Comparison of ENCODE assay signal across 1 cellular context in genomic region chr2:53668624-53669026, GRCh38.
TF ChIP-seq lines count a peak whose summit lies in the region.

No MANE protein-coding gene starts in this region.

TF ChIP-seq in K562, 482 proteins besides CTCF, POLR2A, EP300 and RAD21 (continued from another document):
- TF ChIP-seq ZBTB2 (IDR thresholded peaks at IDR 0.05) (peak; percentile 53; the same call in 1 of the 2 replicates), ETV6 (IDR thresholded peaks at IDR 0.05; ENCODE audit: borderline replicate concordance in 1 of 2, low read depth in 2 of 2, low read length in 1 of 2) (no peak), ETV6 (CRISPR knock-in tag; IDR thresholded peaks at IDR 0.05; ENCODE audit: borderline replicate concordance) (no peak), FOXA1 (IDR thresholded peaks at IDR 0.05; ENCODE audit: borderline replicate concordance) (no peak), PTBP1 (IDR thresholded peaks at IDR 0.05; ENCODE audit: low read depth, low read length) (no peak), NFE2 (IDR thresholded peaks at IDR 0.05; ENCODE audit: low read depth) (peak; percentile 80), EGR1 (conservative IDR thresholded peaks at IDR 0.05) (peak; percentile 94), ZNF695 (CRISPR knock-in tag; IDR thresholded peaks at IDR 0.05) (no peak), ATF7 (IDR thresholded peaks at IDR 0.05) (peak; percentile 99), CEBPB (tag; IDR thresholded peaks at IDR 0.05) (peak; percentile 82), ZNF76 (CRISPR knock-in tag; IDR thresholded peaks at IDR 0.05; ENCODE audit: borderline replicate concordance) (no peak), YY1 (IDR thresholded peaks at IDR 0.05; ENCODE audit: borderline replicate concordance in 1 of 3, control insufficient read depth in 1 of 3, extremely low read depth in 1 of 3, insufficient read depth in 3 of 3, insufficient read length in 1 of 3, insufficient replicate concordance in 2 of 3, low read depth in 1 of 3, low read length in 2 of 3) (peak in 1 of 3 experiments; percentile 11), ZNF707 (CRISPR knock-in tag; conservative IDR thresholded peaks at IDR 0.05) (no peak), NCOA1 (IDR thresholded peaks at IDR 0.05; ENCODE audit: low read depth) (peak; percentile 93), TOE1 (IDR thresholded peaks at IDR 0.05; ENCODE audit: borderline replicate concordance) (peak; percentile 21; the same call in 1 of the 2 replicates), TOE1 (CRISPR knock-in tag; IDR thresholded peaks at IDR 0.05; ENCODE audit: borderline replicate concordance, low read depth) (no peak), PHF8 (IDR thresholded peaks at IDR 0.05; ENCODE audit: borderline replicate concordance, low read length) (no peak), TAF15 (IDR thresholded peaks at IDR 0.05; ENCODE audit: low read depth, low read length) (no peak), FOS (IDR thresholded peaks at IDR 0.05; ENCODE audit: extremely low read depth, insufficient read length) (no peak), NR2C1 (IDR thresholded peaks at IDR 0.05) (no peak), NR2C1 (tag; IDR thresholded peaks at IDR 0.05) (peak; percentile 18; the same call in 1 of the 2 replicates), RFX5 (IDR thresholded peaks at IDR 0.05; ENCODE audit: low read depth, low read length) (no peak), MAFG (tag; conservative IDR thresholded peaks at IDR 0.05) (peak; percentile 52), NEUROD1 (IDR thresholded peaks at IDR 0.05; ENCODE audit: borderline replicate concordance, low read depth, low read length, partially characterized antibody) (peak; percentile 39), ZKSCAN1 (IDR thresholded peaks at IDR 0.05; ENCODE audit: low read depth, low read length) (peak; percentile 76; the same call in 1 of the 2 replicates), ZNF57 (CRISPR knock-in tag; IDR thresholded peaks at IDR 0.05) (no peak), ZNF175 (CRISPR knock-in tag; IDR thresholded peaks at IDR 0.05; ENCODE audit: low read depth) (peak; percentile 79; the same call in 1 of the 2 replicates), DACH1 (IDR thresholded peaks at IDR 0.05; ENCODE audit: partially characterized antibody) (peak; percentile 88), ZNF3 (CRISPR knock-in tag; IDR thresholded peaks at IDR 0.05) (no peak), ZNF764 (CRISPR knock-in tag; IDR thresholded peaks at IDR 0.05; ENCODE audit: low read depth) (no peak), ILK (tag; IDR thresholded peaks at IDR 0.05; ENCODE audit: borderline replicate concordance, low read depth) (no peak), ELF2 (CRISPR knock-in tag; IDR thresholded peaks at IDR 0.05) (no peak), ELF4 (CRISPR knock-in tag; IDR thresholded peaks at IDR 0.05) (no peak), NELFE (IDR thresholded peaks at IDR 0.05; ENCODE audit: insufficient read depth, insufficient read length) (no peak), ZBTB8A (IDR thresholded peaks at IDR 0.05; ENCODE audit: partially characterized antibody) (no peak), ZFPM2 (CRISPR knock-in tag; IDR thresholded peaks at IDR 0.05) (no peak), ZNF609 (CRISPR knock-in tag; IDR thresholded peaks at IDR 0.05; ENCODE audit: borderline replicate concordance) (no peak), HNRNPK (IDR thresholded peaks at IDR 0.05; ENCODE audit: low read depth, low read length, poor library complexity, severe bottlenecking) (no peak), ZNF184 (CRISPR knock-in tag; IDR thresholded peaks at IDR 0.05) (no peak), NUFIP1 (IDR thresholded peaks at IDR 0.05; ENCODE audit: partially characterized antibody) (no peak), TCF7L2 (IDR thresholded peaks at IDR 0.05; ENCODE audit: low read depth, low read length) (no peak), ZNF197 (CRISPR knock-in tag; IDR thresholded peaks at IDR 0.05; ENCODE audit: low read depth) (peak; percentile 75; the same call in 1 of the 2 replicates), MECOM (CRISPR knock-in tag; IDR thresholded peaks at IDR 0.05) (no peak), ILF3 (IDR thresholded peaks at IDR 0.05; ENCODE audit: borderline replicate concordance) (no peak), ZNF133 (CRISPR knock-in tag; IDR thresholded peaks at IDR 0.05) (no peak), KDM1A (IDR thresholded peaks at IDR 0.05) (peak; percentile 86 to 93), ZNF398 (CRISPR knock-in tag; IDR thresholded peaks at IDR 0.05) (no peak), BRD9 (IDR thresholded peaks at IDR 0.05; ENCODE audit: low read depth, partially characterized antibody) (no peak), SMAD2 (IDR thresholded peaks at IDR 0.05; ENCODE audit: low read depth, low read length) (no peak), MCM7 (IDR thresholded peaks at IDR 0.05) (no peak), ARID4B (CRISPR knock-in tag; IDR thresholded peaks at IDR 0.05) (no peak), ESRRA (IDR thresholded peaks at IDR 0.05; ENCODE audit: borderline replicate concordance, low read depth) (peak; percentile 99)
